19 cellular contexts compared by ENCODE assay signal in the genomic region with DNA sequence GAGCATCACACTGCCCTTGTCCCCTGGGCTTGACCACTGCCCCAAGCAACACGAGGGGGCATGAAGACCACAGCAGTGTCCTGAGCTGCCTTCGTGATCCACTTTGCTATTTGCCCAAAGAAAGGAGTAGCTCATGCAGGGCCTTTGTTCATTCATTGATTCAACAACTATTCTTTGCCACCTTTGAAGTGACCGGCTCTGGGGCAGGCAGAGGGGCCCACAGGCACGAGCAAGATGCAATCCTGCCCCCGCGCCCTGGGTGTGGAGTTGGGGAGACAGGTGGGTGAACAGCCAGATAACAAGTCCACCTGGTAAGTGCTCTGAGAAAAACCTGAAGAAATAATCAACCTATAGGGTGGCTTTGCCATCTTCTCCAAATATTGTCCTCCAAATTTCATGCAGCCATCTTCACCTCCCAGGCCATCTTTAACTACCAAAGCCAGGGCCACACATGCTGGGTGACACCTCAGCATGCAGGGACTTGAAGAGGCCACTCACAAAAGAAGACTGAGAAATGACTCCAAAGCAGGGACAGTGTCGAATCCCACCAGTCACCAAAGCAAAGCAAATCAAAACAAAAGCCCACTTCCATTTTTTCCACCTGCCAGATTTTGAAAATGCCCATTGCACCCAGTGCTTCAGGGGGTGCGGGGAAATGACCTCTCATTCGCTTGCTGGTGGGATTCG. TPM values are rescaled to one million over a fixed set of nuclear protein-coding genes. Genes with fewer than 3 reads are reported as not detected.
DNase-seq lines count a peak whose midpoint lies in the region; ATAC-seq, FAIRE-seq and TF ChIP-seq lines count a peak whose summit lies in the region.
"Had no signal": no experiment of that assay in that cellular context is flagged by ENCODE, and none has a peak within 500 bp of the region (broad histone marks: within the 10 kb centered on the region; RNA-seq: fewer than 3 reads in every experiment).

No MANE protein-coding gene starts in this region.

- no peaks in the 10 kb centered on the region for H3K36me3 ChIP-seq in Peyer's patch
- no peaks in the 10 kb centered on the region for H3K36me3 ChIP-seq in left lung
- H3K36me3 ChIP-seq in spleen = no peaks in the 10 kb centered on the region
- H3K36me3 ChIP-seq: breast epithelium had no signal

- no peak for FAIRE-seq in urothelium cell line (lab: Jason Lieb, UNC)
- FAIRE-seq: GM19239, HTR-8/SVneo had no signal

- H3K4me1 ChIP-seq in Peyer's patch (no peaks in the 10 kb centered on the region), left lung (no peaks in the 10 kb centered on the region), spleen (no peaks in the 10 kb centered on the region)
- H3K4me1 ChIP-seq: breast epithelium had no signal

- H3K27me3 ChIP-seq in Peyer's patch (no peaks in the 10 kb centered on the region), left lung (peaks cover 0 to 52% of the 10 kb centered on the region in 2 donors), spleen (replicated peaks in 1 of 7) (peaks cover 0 to 82% (median 6%) of the 10 kb centered on the region in 7 donors)

- H3K27ac ChIP-seq in Peyer's patch (no peak overlapping the region), left lung (no peak overlapping the region), spleen (no peak overlapping the region)
- H3K27ac ChIP-seq: breast epithelium had no signal

- WGBS in spleen, 5 donors = 58 to 76% (median 69%) methylated on average over 10 of the region's 10 CpGs

- ATAC-seq in left lung (no peak), GM18520 (IDR thresholded peaks at IDR 0.05; ENCODE audit: unreplicated experiment) (no peak)
- ATAC-seq: CD8-positive, alpha-beta T cell had no signal

- no peak overlapping the region for H3K4me3 ChIP-seq in Peyer's patch
- no peak overlapping the region for H3K4me3 ChIP-seq in left lung
- no peak overlapping the region for H3K4me3 ChIP-seq in spleen
- H3K4me3 ChIP-seq: breast epithelium had no signal

- DNase-seq in activated effector memory CD4-positive, alpha-beta T cell treated with anti-CD3 and anti-CD28 coated beads, Interleukin-2, amount 50 U/mL, for 16 hours = peak; percentile 19
- DNase-seq in activated effector memory CD4-positive, alpha-beta T cell treated with Interleukin-2 at 50 U/mL for 16 hours = no peak
- DNase-seq in Peyer's patch = peak in 2 of 3 donors; percentile 19
- DNase-seq in left lung = peak; percentile 4 to 61
- DNase-seq in spleen = peak; percentile 47
- no peak for DNase-seq in H4 (ENCODE audit: low spot score)
- DNase-seq in urothelium cell line (ENCODE audit: low spot score) = no peak
- DNase-seq: dermis blood vessel endothelial cell, DMS79, HFFc6, immature natural killer cell, NCI-H774, SW 1271 had no signal

- intact Hi-C loops in left lung (cut with DNase I) = no loop called here
- intact Hi-C loops in spleen (cut with DNase I; ENCODE audit: low total_unique reads) = no loop called here

- H3K9me3 ChIP-seq in Peyer's patch (no peaks in the 10 kb centered on the region), left lung (no peaks in the 10 kb centered on the region), spleen (no peaks in the 10 kb centered on the region)
- H3K9me3 ChIP-seq: breast epithelium had no signal

- TF ChIP-seq POLR2A in Peyer's patch (IDR thresholded peaks at IDR 0.05) = no peak
- no peak for TF ChIP-seq POLR2A in spleen (IDR thresholded peaks at IDR 0.05)

- TF ChIP-seq CTCF in Peyer's patch (IDR thresholded peaks at IDR 0.05) (no peak), left lung (IDR thresholded peaks at IDR 0.05) (no peak), spleen (IDR thresholded peaks at IDR 0.05 in 8 of 11, conservative IDR thresholded peaks at IDR 0.05 in 3 of 11) (no peak)

RNA-seq across cellular contexts. Expression of a gene that starts 18.2 kb away (rescaled TPM):
- total RNA-seq in Peyer's patch = under 1 TPM in 1 of 4 donors, not detected in 3; 0.40 TPM
- not detected for total RNA-seq in left lung
- total RNA-seq in spleen = under 1 TPM in 3 of 7 donors, not detected in 4; 0.19 to 0.34 (median 0.29) TPM
- polyA plus RNA-seq in spleen = under 1 TPM in 2 of 3 donors, not detected in 1; 0.02 to 0.03 TPM
- total RNA-seq in H4 (2014; rRNA removed; shearing (Covaris generic)) = 0.10 TPM in 1 of 2 replicates, not detected in the other
- total RNA-seq: breast epithelium; CD8-positive, alpha-beta T cell; dermis blood vessel endothelial cell; HFFc6; LHCN-M2 had no signal

Comparison
In these comparisons a context has a peak if more than half of its experiments do, and no peak if none do; other contexts are left out.
1. DNase-seq: peak in activated effector memory CD4-positive, alpha-beta T cell treated with anti-CD3 and anti-CD28 coated beads, Interleukin-2, amount 50 U/mL, for 16 hours (single experiment), Peyer's patch (2 of 3), left lung (2 of 2) and spleen (single experiment); none in activated effector memory CD4-positive, alpha-beta T cell treated with Interleukin-2 at 50 U/mL for 16 hours (single experiment), H4 (single experiment) and urothelium cell line (single experiment).